Comparison of ENCODE assay signal across 8 cellular contexts in the genomic region with DNA sequence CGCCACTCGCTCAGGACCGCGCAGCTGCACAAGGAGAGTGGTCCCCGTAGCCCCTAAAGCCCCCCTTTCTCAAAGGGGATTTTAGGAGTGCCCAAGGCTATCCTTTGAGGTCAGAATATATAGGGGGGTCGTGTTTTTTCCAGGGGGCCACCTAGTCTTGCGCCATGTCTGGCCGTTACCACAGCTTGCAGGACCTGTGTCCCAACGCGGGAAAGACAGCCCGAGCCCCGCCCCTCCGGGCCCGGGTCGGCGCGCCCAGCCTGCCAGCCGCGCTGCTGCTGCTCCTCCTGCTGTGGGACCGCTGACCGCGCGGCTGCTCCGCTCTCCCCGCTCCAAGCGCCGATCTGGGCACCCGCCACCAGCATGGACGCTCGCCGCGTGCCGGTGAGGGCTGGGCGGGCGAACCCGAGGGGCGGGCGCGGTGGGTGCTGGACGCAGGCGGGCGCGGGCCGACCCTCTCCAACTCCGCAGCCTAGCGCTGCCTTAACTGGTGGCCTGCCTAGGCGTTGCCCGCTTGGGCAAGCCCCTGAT. TPM values are rescaled to one million over a fixed set of nuclear protein-coding genes. Genes with fewer than 3 reads are reported as not detected.
A peak's percentile ranks its signal among the peaks of the same experiment; 100 is the strongest.
DNase-seq lines count a peak whose midpoint lies in the region; ATAC-seq and TF ChIP-seq lines count a peak whose summit lies in the region.

CDCA7 (plus strand) TSS at position 272 of the 531 bp plus-strand sequence; CDS start at position 364, 92 bp downstream.

- H3K36me3 Mint-ChIP-seq in endodermal cell (ENCODE audit: low read depth) = peaks cover 15% of the 10 kb centered on the region
- H3K36me3 Mint-ChIP-seq in mesothelial cell of epicardium = no peaks in the 10 kb centered on the region
- H3K36me3 Mint-ChIP-seq in stimulated activated memory B cell treated with anti-CD40 and anti-IgM and Interleukin-4, amounts not matched to agents 10 μg/mL and 1 μg/mL and 100 μg/mL, for 72 hours = no peaks in the 10 kb centered on the region

- H3K4me3 Mint-ChIP-seq in endodermal cell (peak within 1 kb of the TSS; percentile 84), mesothelial cell of epicardium (peak within 1 kb of the TSS; percentile 87)
- peak within 1 kb of the TSS; percentile 79 for H3K4me3 Mint-ChIP-seq in stimulated activated memory B cell treated with anti-CD40 and anti-IgM and Interleukin-4, amounts not matched to agents 10 μg/mL and 1 μg/mL and 100 μg/mL, for 72 hours

- TF ChIP-seq POLR2A in GM19099 (IDR thresholded peaks at IDR 0.05; ENCODE audit: extremely low read depth, insufficient read length, low read depth) = peak; percentile 79

- H3K36me3 ChIP-seq in BLaER1 treated with 17β-estradiol and CSF1 and Interleukin-3, amounts not matched to agents 10 nM and 100 nM = peaks cover 0 to 32% (median 12%) of the 10 kb centered on the region in 11 experiments; a peak in 16 of 22 replicates
- peaks cover 15% of the 10 kb centered on the region for H3K36me3 ChIP-seq in endodermal cell (ENCODE audit: control insufficient read depth, insufficient read depth, low read length)

- H3K9ac ChIP-seq in BLaER1 treated with 17β-estradiol and CSF1 and Interleukin-3, amounts not matched to agents 10 nM and 100 nM = peak within 1 kb of the TSS; percentile 85 to 99 (median 97)
- H3K9ac ChIP-seq in endodermal cell (ENCODE audit: extremely low read depth, low read length, poor library complexity, severe bottlenecking) = peak within 1 kb of the TSS; percentile 94

- peak within 1 kb of the TSS; percentile 69 to 91 (median 84) for H3K4me3 ChIP-seq in BLaER1 treated with 17β-estradiol and CSF1 and Interleukin-3, amounts not matched to agents 10 nM and 100 nM
- H3K4me3 ChIP-seq in endodermal cell (ENCODE audit: low read length) = peak within 1 kb of the TSS; percentile 88

- H3K27ac Mint-ChIP-seq in endodermal cell (peak within 1 kb of the TSS; percentile 95), mesothelial cell of epicardium (peak within 1 kb of the TSS; percentile 89)
- peak within 1 kb of the TSS; percentile 61 for H3K27ac Mint-ChIP-seq in stimulated activated memory B cell treated with anti-CD40 and anti-IgM and Interleukin-4, amounts not matched to agents 10 μg/mL and 1 μg/mL and 100 μg/mL, for 72 hours

- H3K27me3 ChIP-seq in BLaER1 treated with 17β-estradiol and CSF1 and Interleukin-3, amounts not matched to agents 10 nM and 100 nM = no peaks in the 10 kb centered on the region
- H3K27me3 ChIP-seq in endodermal cell (ENCODE audit: control insufficient read depth, insufficient read depth, low read length, poor library complexity, severe bottlenecking) = no peaks in the 10 kb centered on the region

- TF ChIP-seq CTCF in endodermal cell (conservative IDR thresholded peaks at IDR 0.05) (peak; percentile 10), mesothelial cell of epicardium (IDR thresholded peaks at IDR 0.05; ENCODE audit: unreplicated experiment) (no peak)

- H3K4me1 Mint-ChIP-seq in endodermal cell (peaks cover 38% of the 10 kb centered on the region), mesothelial cell of epicardium (peaks cover 23% of the 10 kb centered on the region)
- H3K4me1 Mint-ChIP-seq in stimulated activated memory B cell treated with anti-CD40 and anti-IgM and Interleukin-4, amounts not matched to agents 10 μg/mL and 1 μg/mL and 100 μg/mL, for 72 hours = peaks cover 12% of the 10 kb centered on the region

- peaks cover 15 to 69% (median 49%) of the 10 kb centered on the region in 10 experiments for H3K4me1 ChIP-seq in BLaER1 treated with 17β-estradiol and CSF1 and Interleukin-3, amounts not matched to agents 10 nM and 100 nM
- H3K4me1 ChIP-seq in endodermal cell (ENCODE audit: control insufficient read depth, insufficient read depth, low read length) = peaks cover 13% of the 10 kb centered on the region

- H3K9me3 ChIP-seq in BLaER1 treated with 17β-estradiol and CSF1 and Interleukin-3, amounts not matched to agents 10 nM and 100 nM (replicated peaks in 1 of 11) = peaks cover 0 to 12% (median 6%) of the 10 kb centered on the region in 11 experiments; a peak in 11 of 22 replicates
- peaks cover 31% of the 10 kb centered on the region for H3K9me3 ChIP-seq in endodermal cell (ENCODE audit: control insufficient read depth, low read length)

- H3K27ac ChIP-seq in BLaER1 treated with 17β-estradiol and CSF1 and Interleukin-3, amounts not matched to agents 10 nM and 100 nM = peak within 1 kb of the TSS; percentile 86 to 100 (median 99)
- peak within 1 kb of the TSS; percentile 97 for H3K27ac ChIP-seq in endodermal cell (ENCODE audit: low read depth, low read length)

- peak within 1 kb of the TSS; percentile 81 to 96 (median 90) for H3K4me2 ChIP-seq in BLaER1 treated with 17β-estradiol and CSF1 and Interleukin-3, amounts not matched to agents 10 nM and 100 nM

- DNase-seq in NCI-H524 (lab: John Stamatoyannopoulos, UW) = peak; percentile 41 to 60
- DNase-seq in activated CD4-positive, alpha-beta T cell treated with anti-CD3 and anti-CD28 coated beads, Interleukin-2, amount 50 U/mL, for 24 hours (ENCODE audit: low read depth in 1 of 2, low spot score in 1 of 2) = peak; percentile 43 to 44
- DNase-seq in endodermal cell = peak; percentile 94
- peak; percentile 56 to 85 for DNase-seq in mesothelial cell of epicardium (ENCODE audit: low spot score in 2 of 2, unreplicated experiment in 2 of 2)

- no peaks in the 10 kb centered on the region for H3K27me3 Mint-ChIP-seq in endodermal cell (ENCODE audit: insufficient read depth)
- H3K27me3 Mint-ChIP-seq in mesothelial cell of epicardium (ENCODE audit: low read depth) = no peaks in the 10 kb centered on the region
- peaks cover 62% of the 10 kb centered on the region for H3K27me3 Mint-ChIP-seq in stimulated activated memory B cell treated with anti-CD40 and anti-IgM and Interleukin-4, amounts not matched to agents 10 μg/mL and 1 μg/mL and 100 μg/mL, for 72 hours

- WGBS in endodermal cell (ENCODE audit: insufficient coverage in 1 of 2, insufficient read length in 1 of 2), 2 experiments = 0% methylated on average over 7 to 48 of the region's 48 CpGs

- H3K9me3 Mint-ChIP-seq in endodermal cell (peaks cover 21% of the 10 kb centered on the region), mesothelial cell of epicardium (peaks cover 5% of the 10 kb centered on the region)
- H3K9me3 Mint-ChIP-seq in stimulated activated memory B cell treated with anti-CD40 and anti-IgM and Interleukin-4, amounts not matched to agents 10 μg/mL and 1 μg/mL and 100 μg/mL, for 72 hours = no peaks in the 10 kb centered on the region

- ATAC-seq in HG03342 (IDR thresholded peaks at IDR 0.05; ENCODE audit: unreplicated experiment) = peak; percentile 56
- peak; percentile 78 for ATAC-seq in stimulated activated memory B cell treated with anti-CD40 and anti-IgM and Interleukin-4, amounts not matched to agents 10 μg/mL and 1 μg/mL and 100 μg/mL, for 72 hours

- H4K20me1 ChIP-seq in BLaER1 treated with 17β-estradiol and CSF1 and Interleukin-3, amounts not matched to agents 10 nM and 100 nM = peaks cover 0 to 40% (median 35%) of the 10 kb centered on the region in 11 experiments; a peak in 15 of 22 replicates

RNA-seq across cellular contexts. Expression of gene CDCA7, which starts in this region (rescaled TPM):
- total RNA-seq in endodermal cell = 100 to 1,000 TPM in 1 of 2 donors, 10 to 100 TPM in 1; 73.0 to 101 TPM
- 61.8 TPM for polyA plus RNA-seq in endodermal cell (2013, experiment 1 of 2)
- polyA plus RNA-seq in endodermal cell (2013, experiment 2 of 2) = 54.9 TPM
- 17.6 to 20.2 TPM (median 18.3 TPM) in 3 replicates for total RNA-seq in mesothelial cell of epicardium

Comparison
In these comparisons a context has a peak if more than half of its experiments do, and no peak if none do; other contexts are left out.
1. Peak in every context shown above with its lines: DNase-seq, ATAC-seq, H3K4me3 ChIP-seq and H3K27ac ChIP-seq.
2. DNase-seq: peak in every context shown above with its lines; median percentile 94 in endodermal cell; 70 in mesothelial cell of epicardium; 50 in NCI-H524; 44 in activated CD4-positive, alpha-beta T cell treated with anti-CD3 and anti-CD28 coated beads, Interleukin-2, amount 50 U/mL, for 24 hours.